1 cellular context compared by ENCODE assay signal in the genomic region with DNA sequence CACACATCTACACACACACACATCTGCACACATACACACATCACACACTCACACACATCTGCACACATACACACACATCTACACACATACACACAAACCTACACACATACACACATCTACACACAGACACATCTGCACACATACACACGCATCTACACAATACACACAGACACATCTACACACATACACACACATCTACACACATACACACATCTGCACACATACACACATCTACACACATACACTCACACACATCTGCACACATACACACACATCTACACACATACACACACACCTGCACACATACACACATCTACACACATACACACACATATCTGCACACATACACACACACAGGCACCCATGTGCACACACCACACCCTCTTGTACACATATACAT.
TF ChIP-seq lines count a peak whose summit lies in the region.

No MANE protein-coding gene starts in this region.

TF ChIP-seq in endothelial cell of umbilical vein, 7 proteins besides CTCF, POLR2A, EP300 and RAD21:
- TF ChIP-seq EZH2 (IDR thresholded peaks at IDR 0.05; ENCODE audit: borderline replicate concordance, low read depth, low read length, severe bottlenecking), result no peak
- no peak for TF ChIP-seq MYC (IDR thresholded peaks at IDR 0.05; ENCODE audit: low read depth, low read length)
- no peak for TF ChIP-seq POLR2AphosphoS5 (IDR thresholded peaks at IDR 0.05; ENCODE audit: insufficient read depth, low read depth, low read length)
- TF ChIP-seq FOS (IDR thresholded peaks at IDR 0.05; ENCODE audit: borderline replicate concordance, insufficient read depth, low read length), result no peak
- TF ChIP-seq, protein P1, sequence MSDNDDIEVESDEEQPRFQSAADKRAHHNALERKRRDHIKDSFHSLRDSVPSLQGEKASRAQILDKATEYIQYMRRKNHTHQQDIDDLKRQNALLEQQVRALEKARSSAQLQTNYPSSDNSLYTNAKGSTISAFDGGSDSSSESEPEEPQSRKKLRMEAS (IDR thresholded peaks at IDR 0.05; ENCODE audit: insufficient read depth, insufficient read length), result no peak
- TF ChIP-seq JUN (IDR thresholded peaks at IDR 0.05; ENCODE audit: borderline replicate concordance, insufficient read depth, insufficient read length, low read depth), result no peak
- TF ChIP-seq GATA2 (IDR thresholded peaks at IDR 0.05; ENCODE audit: insufficient read depth, insufficient read length, low read depth, low read length), result no peak
